Comparison of ENCODE assay signal across 9 cellular contexts in the genomic region with DNA sequence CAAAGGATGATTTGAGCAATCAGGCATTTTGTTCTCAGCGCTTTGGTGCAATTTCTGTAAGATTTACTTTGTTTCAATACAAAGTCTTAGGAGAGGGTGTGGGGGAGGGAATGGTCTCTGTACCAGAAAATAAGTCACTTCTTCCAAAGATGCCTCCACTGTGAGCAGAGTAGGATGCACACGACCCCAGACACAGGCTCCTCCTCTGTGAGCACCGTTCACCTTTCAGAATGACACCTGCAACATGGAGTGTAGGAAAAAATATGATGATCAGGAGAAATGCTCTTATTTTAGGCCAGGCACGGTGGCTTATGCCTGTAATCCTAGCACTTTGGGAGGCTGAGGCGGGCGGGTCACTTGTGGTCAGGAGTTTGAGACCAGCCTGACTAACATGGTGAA. TPM values are rescaled to one million over a fixed set of nuclear protein-coding genes. Genes with fewer than 3 reads are reported as not detected.
A peak's percentile ranks its signal among the peaks of the same experiment; 100 is the strongest.
DNase-seq lines count a peak whose midpoint lies in the region; ATAC-seq and TF ChIP-seq lines count a peak whose summit lies in the region.
"Not testable (repeated sequence)": the region's sequence is repeated elsewhere in the genome, so short reads cannot be mapped to it uniquely, and the experiment has no call there.
"Had no signal": no experiment of that assay in that cellular context is flagged by ENCODE, and none has a peak within 500 bp of the region (broad histone marks: within the 10 kb centered on the region; RNA-seq: fewer than 3 reads in every experiment).

No MANE protein-coding gene starts in this region.

- not testable (repeated sequence) for TF ChIP-seq CTCF in RWPE1 (conservative IDR thresholded peaks at IDR 0.05; ENCODE audit: low read depth); dorsolateral prefrontal cortex (IDR thresholded peaks at IDR 0.05 in 54 of 56, conservative IDR thresholded peaks at IDR 0.05 in 2 of 56; ENCODE audit: low read depth in 1 of 56, partially characterized antibody in 56 of 56); hepatocyte (IDR thresholded peaks at IDR 0.05; ENCODE audit: poor library complexity); spleen (IDR thresholded peaks at IDR 0.05 in 8 of 11, conservative IDR thresholded peaks at IDR 0.05 in 3 of 11)

- not testable (repeated sequence) for H3K79me2 ChIP-seq in ACC112 (ENCODE audit: control insufficient read depth, insufficient read depth, low read length, unreplicated experiment)
- H3K79me2 ChIP-seq in hepatocyte: peaks cover 14% of the 10 kb centered on the region

- H3K27ac Mint-ChIP-seq in activated T-helper 17 cell treated with anti-CD3 and anti-CD28 coated beads, Interleukin-2, amount 50 U/mL, for 72 hours: peak overlapping the region; percentile 98
- H3K27ac Mint-ChIP-seq in naive thymus-derived CD4-positive, alpha-beta T cell: peak overlapping the region; percentile 82 to 98 (median 95)

- not testable (repeated sequence) for H3K9me3 Mint-ChIP-seq in activated T-helper 17 cell treated with anti-CD3 and anti-CD28 coated beads, Interleukin-2, amount 50 U/mL, for 72 hours; naive thymus-derived CD4-positive, alpha-beta T cell

- not testable (repeated sequence) for DNase-seq in H7; RWPE1 (ENCODE audit: low spot score); dorsolateral prefrontal cortex; hepatocyte (ENCODE audit: low spot score); naive thymus-derived CD4-positive, alpha-beta T cell; spleen

- peaks cover 20% of the 10 kb centered on the region for H3K4me1 Mint-ChIP-seq in activated T-helper 17 cell treated with anti-CD3 and anti-CD28 coated beads, Interleukin-2, amount 50 U/mL, for 72 hours
- H3K4me1 Mint-ChIP-seq in naive thymus-derived CD4-positive, alpha-beta T cell: peaks cover 12 to 55% (median 37%) of the 10 kb centered on the region in 7 donors

- WGBS in hepatocyte (ENCODE audit: low lambda C conversion rate, missing lambda C conversion rate): 52% methylated on average over 6 of the region's 6 CpGs
- WGBS in spleen, 5 donors: 26 to 44% (median 31%) methylated on average over 6 of the region's 6 CpGs

- H3K36me3 ChIP-seq in ACC112 (ENCODE audit: insufficient read depth, low read length); H7 (replicated peaks; ENCODE audit: control insufficient read depth, insufficient read depth, low read length); hepatocyte (replicated peaks; ENCODE audit: insufficient read depth, low read depth); naive thymus-derived CD4-positive, alpha-beta T cell (ENCODE audit: control insufficient read depth in 2 of 3, insufficient read depth in 3 of 3, low read length in 3 of 3): not testable (repeated sequence)
- H3K36me3 ChIP-seq in spleen: peaks cover 0 to 39% (median 5%) of the 10 kb centered on the region in 6 donors

- intact Hi-C loops in dorsolateral prefrontal cortex (cut with DNase I): not testable (repeated sequence)
- intact Hi-C loops in naive thymus-derived CD4-positive, alpha-beta T cell (cut with micrococcal nuclease): loop anchor here (2.0 to 5.0 kb wide), 4 partner anchors 63 to 304 kb away; partner anchors contain the start of genes APOBEC3G (in 1 of the 2) and RPL3 (in 1 of the 2)
- intact Hi-C loops in spleen (cut with DNase I; ENCODE audit: low total_unique reads): loop anchor here (10.0 kb wide), 2 partner anchors 60 to 300 kb away; partner anchors contain the start of genes APOBEC3G and RPL3

- H2AFZ ChIP-seq in ACC112 (ENCODE audit: low read length, unreplicated experiment): peak overlapping the region; percentile 65
- peak overlapping the region; percentile 91 for H2AFZ ChIP-seq in hepatocyte

- ATAC-seq in activated T-helper 17 cell treated with anti-CD3 and anti-CD28 coated beads, Interleukin-2, amount 50 U/mL, for 72 hours (replicated peaks): peak; percentile 43
- ATAC-seq in naive thymus-derived CD4-positive, alpha-beta T cell: not testable (repeated sequence)

- not testable (repeated sequence) for TF ChIP-seq POLR2A in spleen (IDR thresholded peaks at IDR 0.05)

- H3K4me2 ChIP-seq in hepatocyte: peak overlapping the region; percentile 95

- H3K27me3 Mint-ChIP-seq in activated T-helper 17 cell treated with anti-CD3 and anti-CD28 coated beads, Interleukin-2, amount 50 U/mL, for 72 hours; naive thymus-derived CD4-positive, alpha-beta T cell: not testable (repeated sequence)

- H3K9me2 ChIP-seq in hepatocyte (replicated peaks; ENCODE audit: insufficient read depth): not testable (repeated sequence)

- POLR2A ChIA-PET in RWPE1 (lab: Yijun Ruan, JAX; ENCODE audit: low non-redundant PET): interaction anchor here (0.6 kb wide), 1 partner anchor 11 kb away, joined by 3 read pairs; no protein-coding TSS in a partner anchor
- POLR2A ChIA-PET in naive thymus-derived CD4-positive, alpha-beta T cell (lab: Charles Lee): interaction anchor here (1.0 to 1.6 kb wide), 4 partner anchors 26 to 305 kb away, joined by 3 to 4 read pairs (median 3); partner anchors contain the start of genes APOBEC3F and RPL3

- H3K27ac ChIP-seq in ACC112 (ENCODE audit: low read depth, low read length) (peak overlapping the region; percentile 45), RWPE1 (peak overlapping the region; percentile 95), dorsolateral prefrontal cortex (peak overlapping the region in 10 of 59 donors; percentile 19 to 78 (median 52)), hepatocyte (peak overlapping the region; percentile 96), spleen (peak overlapping the region; percentile 85 to 96 (median 92))
- peak overlapping the region; percentile 87 for H3K27ac ChIP-seq in naive thymus-derived CD4-positive, alpha-beta T cell (ENCODE audit: low read depth, low read length)

- not testable (repeated sequence) for H3K9me3 ChIP-seq in hepatocyte (ENCODE audit: low read depth); naive thymus-derived CD4-positive, alpha-beta T cell (ENCODE audit: control insufficient read depth in 2 of 3, low read length in 3 of 3); spleen

- peak overlapping the region; percentile 90 for H3K4me3 ChIP-seq in ACC112 (ENCODE audit: low read depth, low read length)
- H3K4me3 ChIP-seq in H7 (ENCODE audit: insufficient read depth, low read depth, low read length): peak overlapping the region; percentile 27; the same call in 1 of the 2 replicates
- H3K4me3 ChIP-seq in dorsolateral prefrontal cortex: peak overlapping the region in 42 of 59 donors; percentile 11 to 57 (median 42)
- H3K4me3 ChIP-seq in hepatocyte: peak overlapping the region; percentile 77
- H3K4me3 ChIP-seq in naive thymus-derived CD4-positive, alpha-beta T cell (ENCODE audit: low read length): peak overlapping the region; percentile 81
- peak overlapping the region; percentile 48 to 78 (median 60) for H3K4me3 ChIP-seq in spleen

- peaks cover 47% of the 10 kb centered on the region for H3K36me3 Mint-ChIP-seq in activated T-helper 17 cell treated with anti-CD3 and anti-CD28 coated beads, Interleukin-2, amount 50 U/mL, for 72 hours (ENCODE audit: low read depth)
- H3K36me3 Mint-ChIP-seq in naive thymus-derived CD4-positive, alpha-beta T cell: peaks cover 0 to 12% (median 0%) of the 10 kb centered on the region in 5 donors

- peak overlapping the region; percentile 99 for H3K4me3 Mint-ChIP-seq in activated T-helper 17 cell treated with anti-CD3 and anti-CD28 coated beads, Interleukin-2, amount 50 U/mL, for 72 hours
- H3K4me3 Mint-ChIP-seq in naive thymus-derived CD4-positive, alpha-beta T cell: peak overlapping the region; percentile 88 to 99 (median 94)

- not testable (repeated sequence) for H4K20me1 ChIP-seq in hepatocyte (ENCODE audit: insufficient read depth, poor library complexity, severe bottlenecking)

- CTCF ChIA-PET in RWPE1 (lab: Yijun Ruan, JAX): interaction anchor here (0.7 to 2.7 kb wide), 2 partner anchors 145 to 229 kb away, joined by 3 to 6 read pairs; no protein-coding TSS in a partner anchor
- CTCF ChIA-PET in naive thymus-derived CD4-positive, alpha-beta T cell (lab: Charles Lee): interaction anchor here (0.6 to 2.0 kb wide), 2 partner anchors 12 to 270 kb away, joined by 4 to 7 read pairs; no protein-coding TSS in a partner anchor

- not testable (repeated sequence) for H3K27me3 ChIP-seq in ACC112 (ENCODE audit: insufficient read depth, low read length); H7 (ENCODE audit: control insufficient read depth, insufficient read depth, low read length); dorsolateral prefrontal cortex; hepatocyte; naive thymus-derived CD4-positive, alpha-beta T cell (ENCODE audit: control insufficient read depth in 2 of 2, insufficient read depth in 2 of 2, low read length in 2 of 2); spleen (replicated peaks in 1 of 7)

- not testable (repeated sequence) for H3K4me1 ChIP-seq in ACC112 (ENCODE audit: control insufficient read depth, insufficient read depth, low read length, unreplicated experiment); naive thymus-derived CD4-positive, alpha-beta T cell (ENCODE audit: control insufficient read depth in 2 of 2, insufficient read depth in 2 of 2, low read length in 2 of 2)
- H3K4me1 ChIP-seq in hepatocyte (ENCODE audit: insufficient read depth) (peaks cover 24% of the 10 kb centered on the region), spleen (peaks cover 11 to 72% (median 42%) of the 10 kb centered on the region in 6 donors)

RNA-seq across cellular contexts. Expression of gene APOBEC3C, which starts 0.7 kb away (rescaled TPM):
- 1.5 and 2.0 TPM in 2 replicates for total RNA-seq in H7 (2014; rRNA removed; shearing (Covaris generic))
- total RNA-seq in activated T-helper 17 cell treated with anti-CD3 and anti-CD28 coated beads, Interleukin-2, amount 50 U/mL, for 72 hours: 100 to 1,000 TPM; 115 to 128 TPM
- total RNA-seq in dorsolateral prefrontal cortex (1 to 10 TPM in 117 of 120 experiments, under 1 TPM in 3; 0.43 to 5.9 (median 2.2) TPM), hepatocyte (7.4 and 8.0 TPM in 2 replicates), spleen (10 to 100 TPM; 23.5 to 72.4 (median 54.2) TPM)
- polyA plus RNA-seq in hepatocyte (36.8 and 56.7 TPM in 2 replicates), spleen (10 to 100 TPM; 42.8 to 60.3 (median 45.2) TPM)
- 100 to 1,000 TPM in 1 of 5 experiments, 10 to 100 TPM in 4; 16.4 to 102 (median 20.5) TPM for total RNA-seq in naive thymus-derived CD4-positive, alpha-beta T cell
- 10 to 100 TPM; 41.2 to 46.2 TPM for polyA plus RNA-seq in naive thymus-derived CD4-positive, alpha-beta T cell

RNA-seq across cellular contexts. Expression of gene APOBEC3D, which starts 6.2 kb away (rescaled TPM):
- total RNA-seq in H7 (2014; rRNA removed; shearing (Covaris generic)): 2.7 and 3.9 TPM in 2 replicates
- 10 to 100 TPM; 30.7 to 51.8 TPM for total RNA-seq in activated T-helper 17 cell treated with anti-CD3 and anti-CD28 coated beads, Interleukin-2, amount 50 U/mL, for 72 hours
- total RNA-seq in dorsolateral prefrontal cortex (1 to 10 TPM in 43 of 120 experiments, under 1 TPM in 63, not detected in 14; 0.22 to 3.1 (median 0.89) TPM), hepatocyte (1.4 and 1.5 TPM in 2 replicates), spleen (10 to 100 TPM; 14.8 to 23.6 (median 17.6) TPM)
- polyA plus RNA-seq in hepatocyte (1.4 and 1.5 TPM in 2 replicates), spleen (10 to 100 TPM in 1 of 3 donors, 1 to 10 TPM in 2; 4.5 to 12.7 (median 6.8) TPM)
- 10 to 100 TPM; 10.9 to 40.8 (median 19.1) TPM for total RNA-seq in naive thymus-derived CD4-positive, alpha-beta T cell
- polyA plus RNA-seq in naive thymus-derived CD4-positive, alpha-beta T cell: 1 to 10 TPM; 7.0 to 9.4 TPM

RNA-seq across cellular contexts. Expression of gene APOBEC3F, which starts 25.9 kb away (rescaled TPM):
- 1.1 and 3.5 TPM in 2 replicates for total RNA-seq in H7 (2014; rRNA removed; shearing (Covaris generic))
- total RNA-seq in activated T-helper 17 cell treated with anti-CD3 and anti-CD28 coated beads, Interleukin-2, amount 50 U/mL, for 72 hours: 10 to 100 TPM; 20.4 to 32.5 TPM
- total RNA-seq in dorsolateral prefrontal cortex: 1 to 10 TPM in 111 of 120 experiments, under 1 TPM in 9; 0.43 to 9.0 (median 2.6) TPM
- total RNA-seq in hepatocyte: 1.2 and 4.7 TPM in 2 replicates
- polyA plus RNA-seq in hepatocyte: 8.8 and 10.0 TPM in 2 replicates
- total RNA-seq in naive thymus-derived CD4-positive, alpha-beta T cell: 10 to 100 TPM; 12.5 to 40.4 (median 12.7) TPM
- polyA plus RNA-seq in naive thymus-derived CD4-positive, alpha-beta T cell: 1 to 10 TPM; 4.9 to 9.1 TPM
- total RNA-seq in spleen: 10 to 100 TPM; 11.4 to 31.5 (median 27.6) TPM
- polyA plus RNA-seq in spleen: 10 to 100 TPM in 1 of 3 donors, 1 to 10 TPM in 2; 5.4 to 17.2 (median 7.9) TPM

RNA-seq across cellular contexts. Expression of gene APOBEC3B, which starts 32.6 kb away (rescaled TPM):
- 4.4 and 6.5 TPM in 2 replicates for total RNA-seq in H7 (2014; rRNA removed; shearing (Covaris generic))
- total RNA-seq in activated T-helper 17 cell treated with anti-CD3 and anti-CD28 coated beads, Interleukin-2, amount 50 U/mL, for 72 hours: 10 to 100 TPM in 1 of 2 donors, 1 to 10 TPM in 1; 9.2 to 33.6 TPM
- total RNA-seq in dorsolateral prefrontal cortex (1 to 10 TPM in 2 of 120 experiments, under 1 TPM in 23, not detected in 95; 0.34 to 1.5 (median 0.54) TPM), hepatocyte (2.2 TPM in 2 replicates), spleen (10 to 100 TPM in 1 of 7 donors, 1 to 10 TPM in 5, not detected in 1; 2.5 to 14.0 (median 7.2) TPM)
- polyA plus RNA-seq in hepatocyte (10.5 and 11.0 TPM in 2 replicates), spleen (1 to 10 TPM; 1.2 to 3.7 (median 2.1) TPM)
- total RNA-seq in naive thymus-derived CD4-positive, alpha-beta T cell: 10 to 100 TPM in 2 of 5 experiments, 1 to 10 TPM in 1, under 1 TPM in 1, not detected in 1; 0.30 to 16.0 (median 7.1) TPM
- polyA plus RNA-seq in naive thymus-derived CD4-positive, alpha-beta T cell: not detected

RNA-seq across cellular contexts. Expression of gene APOBEC3A, which starts 57.3 kb away (rescaled TPM):
- total RNA-seq in H7 (2014; rRNA removed; shearing (Covaris generic)): not detected in 2 replicates
- not detected for total RNA-seq in activated T-helper 17 cell treated with anti-CD3 and anti-CD28 coated beads, Interleukin-2, amount 50 U/mL, for 72 hours
- 1 to 10 TPM in 27 of 120 experiments, under 1 TPM in 31, not detected in 62; 0.39 to 3.3 (median 0.93) TPM for total RNA-seq in dorsolateral prefrontal cortex
- total RNA-seq in hepatocyte: not detected in 2 replicates
- polyA plus RNA-seq in hepatocyte: not detected in 2 replicates
- total RNA-seq in naive thymus-derived CD4-positive, alpha-beta T cell: 10 to 100 TPM in 2 of 5 experiments, not detected in 3; 15.7 to 79.1 TPM
- under 1 TPM in 1 of 2 donors, not detected in 1; 0.13 TPM for polyA plus RNA-seq in naive thymus-derived CD4-positive, alpha-beta T cell
- total RNA-seq in spleen: 100 to 1,000 TPM in 2 of 7 donors, 10 to 100 TPM in 5; 18.6 to 163 (median 68.0) TPM
- polyA plus RNA-seq in spleen: 1 to 10 TPM; 1.2 to 5.6 (median 3.9) TPM
- total RNA-seq: renal cortical epithelial cell had no signal

Comparison
In these comparisons a context has a peak if more than half of its experiments do, and no peak if none do; other contexts are left out.
1. H3K4me3 ChIP-seq: peak in every context shown above with its lines; median percentile 90 in ACC112; 81 in naive thymus-derived CD4-positive, alpha-beta T cell; 77 in hepatocyte; 60 in spleen; 42 in dorsolateral prefrontal cortex; 27 in H7.